ENCODE assay signal across 12 cellular contexts in genomic region chr18:78571831-78572347, GRCh38.
A peak's percentile ranks its signal among the peaks of the same experiment; 100 is the strongest.
DNase-seq lines count a peak whose midpoint lies in the region; ATAC-seq lines count a peak whose summit lies in the region.
"Had no signal": no experiment of that assay in that cellular context is flagged by ENCODE, and none has a peak within 500 bp of the region (broad histone marks: within the 10 kb centered on the region; RNA-seq: fewer than 3 reads in every experiment).

No MANE protein-coding gene starts in this region.

- H3K4me3 Mint-ChIP-seq in stimulated activated naive CD8-positive, alpha-beta T cell treated with anti-CD3 and anti-CD28 coated beads, Interleukin-15, amount 100 ng/mL, for 72 hours, result no peak overlapping the region
- H3K4me3 Mint-ChIP-seq in stimulated activated memory B cell treated with anti-CD40 and anti-IgM and Interleukin-4, amounts not matched to agents 10 μg/mL and 1 μg/mL and 100 μg/mL, for 72 hours, result no peak overlapping the region
- H3K4me3 Mint-ChIP-seq: CD4-positive, alpha-beta T cell; H9 had no signal

- no peak for DNase-seq in stimulated activated naive CD8-positive, alpha-beta T cell treated with anti-CD3 and anti-CD28 coated beads, Interleukin-15, amount 100 ng/mL, for 72 hours
- DNase-seq in stimulated activated naive CD8-positive, alpha-beta T cell treated with anti-CD3 and anti-CD28 coated beads, Interleukin-15, Interleukin-2, amounts not matched to agents 100 U/mL and 50 U/mL, for 24 hours, result no peak
- DNase-seq in mucosa of gallbladder (ENCODE audit: low spot score) (peak; percentile 8), left lobe of liver (ENCODE audit: low spot score) (no peak)
- DNase-seq in stimulated activated naive CD4-positive, alpha-beta T cell treated with Interleukin-2 at 50 U/mL for 16 hours (lab: John Stamatoyannopoulos, UW), result no peak
- DNase-seq: ACHN; BE2C; C1 segment of cervical spinal cord; Caco-2; CD4-positive, alpha-beta T cell; H9 had no signal

- H3K9me3 Mint-ChIP-seq in stimulated activated naive CD8-positive, alpha-beta T cell treated with anti-CD3 and anti-CD28 coated beads, Interleukin-15, amount 100 ng/mL, for 72 hours, result peaks cover 23 to 49% of the 10 kb centered on the region in 2 donors
- peaks cover 19% of the 10 kb centered on the region for H3K9me3 Mint-ChIP-seq in stimulated activated memory B cell treated with anti-CD40 and anti-IgM and Interleukin-4, amounts not matched to agents 10 μg/mL and 1 μg/mL and 100 μg/mL, for 72 hours

- no peaks in the 10 kb centered on the region for H3K4me1 Mint-ChIP-seq in stimulated activated naive CD8-positive, alpha-beta T cell treated with anti-CD3 and anti-CD28 coated beads, Interleukin-15, amount 100 ng/mL, for 72 hours
- no peaks in the 10 kb centered on the region for H3K4me1 Mint-ChIP-seq in stimulated activated memory B cell treated with anti-CD40 and anti-IgM and Interleukin-4, amounts not matched to agents 10 μg/mL and 1 μg/mL and 100 μg/mL, for 72 hours
- H3K4me1 Mint-ChIP-seq: H9 had no signal

- no peak overlapping the region for H3K27ac Mint-ChIP-seq in stimulated activated naive CD8-positive, alpha-beta T cell treated with anti-CD3 and anti-CD28 coated beads, Interleukin-15, amount 100 ng/mL, for 72 hours
- no peak overlapping the region for H3K27ac Mint-ChIP-seq in stimulated activated memory B cell treated with anti-CD40 and anti-IgM and Interleukin-4, amounts not matched to agents 10 μg/mL and 1 μg/mL and 100 μg/mL, for 72 hours
- H3K27ac Mint-ChIP-seq: CD4-positive, alpha-beta T cell; H9 had no signal

- H3K27me3 Mint-ChIP-seq in stimulated activated naive CD8-positive, alpha-beta T cell treated with anti-CD3 and anti-CD28 coated beads, Interleukin-15, amount 100 ng/mL, for 72 hours, result no peaks in the 10 kb centered on the region
- no peaks in the 10 kb centered on the region for H3K27me3 Mint-ChIP-seq in stimulated activated memory B cell treated with anti-CD40 and anti-IgM and Interleukin-4, amounts not matched to agents 10 μg/mL and 1 μg/mL and 100 μg/mL, for 72 hours
- H3K27me3 Mint-ChIP-seq: CD4-positive, alpha-beta T cell had no signal

- H3K36me3 Mint-ChIP-seq in stimulated activated memory B cell treated with anti-CD40 and anti-IgM and Interleukin-4, amounts not matched to agents 10 μg/mL and 1 μg/mL and 100 μg/mL, for 72 hours, result no peaks in the 10 kb centered on the region

- peak; percentile 83 for ATAC-seq in stimulated activated naive CD8-positive, alpha-beta T cell treated with anti-CD3 and anti-CD28 coated beads, Interleukin-15, amount 100 ng/mL, for 72 hours
- ATAC-seq in stimulated activated naive CD8-positive, alpha-beta T cell treated with anti-CD3 and anti-CD28 coated beads, Interleukin-15, Interleukin-2, amounts not matched to agents 100 U/mL and 50 U/mL, for 24 hours, result no peak
- peak; percentile 63 for ATAC-seq in stimulated activated memory B cell treated with anti-CD40 and anti-IgM and Interleukin-4, amounts not matched to agents 10 μg/mL and 1 μg/mL and 100 μg/mL, for 72 hours
- no peak for ATAC-seq in left lobe of liver

Comparison
In these comparisons a context has a peak if more than half of its experiments do, and no peak if none do; other contexts are left out.
1. ATAC-seq: peak in stimulated activated naive CD8-positive, alpha-beta T cell treated with anti-CD3 and anti-CD28 coated beads, Interleukin-15, amount 100 ng/mL, for 72 hours (single experiment) and stimulated activated memory B cell treated with anti-CD40 and anti-IgM and Interleukin-4, amounts not matched to agents 10 μg/mL and 1 μg/mL and 100 μg/mL, for 72 hours (single experiment); none in stimulated activated naive CD8-positive, alpha-beta T cell treated with anti-CD3 and anti-CD28 coated beads, Interleukin-15, Interleukin-2, amounts not matched to agents 100 U/mL and 50 U/mL, for 24 hours (single experiment) and left lobe of liver (single experiment).